Comparison of ENCODE assay signal across 15 cellular contexts in genomic region chr10:12768156-12768731, GRCh38.
DNase-seq lines count a peak whose midpoint lies in the region; ATAC-seq and TF ChIP-seq lines count a peak whose summit lies in the region.
"Had no signal": no experiment of that assay in that cellular context is flagged by ENCODE, and none has a peak within 500 bp of the region (broad histone marks: within the 10 kb centered on the region; RNA-seq: fewer than 3 reads in every experiment).

No MANE protein-coding gene starts in this region.

- TF ChIP-seq CTCF in astrocyte of the cerebellum (IDR thresholded peaks at IDR 0.05; ENCODE audit: low read depth, low read length, missing control alignments): no peak
- TF ChIP-seq CTCF in smooth muscle cell (IDR thresholded peaks at IDR 0.05; ENCODE audit: borderline replicate concordance, insufficient read depth, poor library complexity, severe bottlenecking): no peak
- TF ChIP-seq CTCF in colonic mucosa (IDR thresholded peaks at IDR 0.05): no peak

- DNase-seq in HK-2 (ENCODE audit: unreplicated experiment) (peak; percentile 20), astrocyte of the cerebellum (ENCODE audit: low read depth) (peak; percentile 69), iPS-NIHi7 (ENCODE audit: extremely low spot score) (peak; percentile 67), smooth muscle cell (lab: John Stamatoyannopoulos, UW; ENCODE audit: unreplicated experiment) (no peak), colonic mucosa (no peak)
- DNase-seq in stimulated activated CD8-positive, alpha-beta memory T cell treated with anti-CD3 and anti-CD28 coated beads, Interleukin-4, amount 100 ng/mL, for 48 hours: no peak
- DNase-seq: activated CD4-positive, alpha-beta T cell treated with anti-CD3 and anti-CD28 coated beads for 1 hour; activated T-cell treated with anti-CD3 and anti-CD28 coated beads, Interleukin-2, amount 50 U/mL, for 1 hour; HCEC 1CT; MG63; naive thymus-derived CD4-positive, alpha-beta T cell; sigmoid colon; stomach had no signal

- peaks cover 11% of the 10 kb centered on the region for H3K4me1 ChIP-seq in smooth muscle cell (ENCODE audit: low read depth)
- no peaks in the 10 kb centered on the region for H3K4me1 ChIP-seq in colonic mucosa
- H3K4me1 ChIP-seq: sigmoid colon, stomach had no signal

- H3K4me2 ChIP-seq in smooth muscle cell: peak overlapping the region; percentile 87

- peak overlapping the region; percentile 93 for H3K9ac ChIP-seq in smooth muscle cell (ENCODE audit: low read depth)
- no peak overlapping the region for H3K9ac ChIP-seq in colonic mucosa (ENCODE audit: low read depth in 2 of 2, low read length in 2 of 2)

- in situ Hi-C loops in astrocyte of the cerebellum (cut with HindIII; ENCODE audit: low sequenced_read_pairs): no loop called here

- H3K27ac ChIP-seq in smooth muscle cell (ENCODE audit: low read depth) (peak overlapping the region; percentile 97), colonic mucosa (no peak overlapping the region)
- H3K27ac ChIP-seq: adrenal gland, sigmoid colon, stomach had no signal

- no peaks in the 10 kb centered on the region for H3F3A ChIP-seq in smooth muscle cell (ENCODE audit: low read depth)

- intact Hi-C loops in colonic mucosa (cut with DNase I): no loop called here

- H3K27me3 ChIP-seq in smooth muscle cell (ENCODE audit: low read depth) (no peaks in the 10 kb centered on the region), colonic mucosa (no peaks in the 10 kb centered on the region)
- H3K27me3 ChIP-seq: adrenal gland, MG63, sigmoid colon, stomach had no signal

- no peak overlapping the region for H3K4me3 ChIP-seq in astrocyte of the cerebellum (ENCODE audit: low read depth, low read length)
- H3K4me3 ChIP-seq in smooth muscle cell: peak overlapping the region; percentile 29
- no peak overlapping the region for H3K4me3 ChIP-seq in colonic mucosa
- H3K4me3 ChIP-seq: adrenal gland, MG63, sigmoid colon, stomach had no signal

- ATAC-seq in GM18511 (IDR thresholded peaks at IDR 0.05; ENCODE audit: unreplicated experiment): no peak
- ATAC-seq: naive thymus-derived CD4-positive, alpha-beta T cell had no signal

- no peaks in the 10 kb centered on the region for H3K79me2 ChIP-seq in smooth muscle cell (ENCODE audit: low read depth)

- H3K9me3 ChIP-seq in smooth muscle cell (replicated peaks; ENCODE audit: low read depth) (no peaks in the 10 kb centered on the region), colonic mucosa (no peaks in the 10 kb centered on the region)
- H3K9me3 ChIP-seq: adrenal gland, MG63, sigmoid colon, stomach had no signal

- WGBS in smooth muscle cell (ENCODE audit: low lambda C conversion rate): 12% methylated on average over 12 of the region's 12 CpGs

- H4K20me1 ChIP-seq in smooth muscle cell (ENCODE audit: low read depth): no peaks in the 10 kb centered on the region

- H2AFZ ChIP-seq in smooth muscle cell (ENCODE audit: low read depth): peak overlapping the region; percentile 57

- H3K36me3 ChIP-seq in smooth muscle cell (ENCODE audit: low read depth) (no peaks in the 10 kb centered on the region), colonic mucosa (no peaks in the 10 kb centered on the region)
- H3K36me3 ChIP-seq: adrenal gland had no signal

Comparison
In these comparisons a context has a peak if more than half of its experiments do, and no peak if none do; other contexts are left out.
1. DNase-seq: peak in HK-2 (single experiment), astrocyte of the cerebellum (single experiment) and iPS-NIHi7 (single experiment); none in smooth muscle cell (single experiment), stimulated activated CD8-positive, alpha-beta memory T cell treated with anti-CD3 and anti-CD28 coated beads, Interleukin-4, amount 100 ng/mL, for 48 hours (single experiment) and colonic mucosa (single experiment).